15 cellular contexts compared by ENCODE assay signal in genomic region chr3:115164374-115165221, GRCh38. TPM values are rescaled to one million over a fixed set of nuclear protein-coding genes. Genes with fewer than 3 reads are reported as not detected.
DNase-seq lines count a peak whose midpoint lies in the region; ATAC-seq, FAIRE-seq and TF ChIP-seq lines count a peak whose summit lies in the region.
"Had no signal": no experiment of that assay in that cellular context is flagged by ENCODE, and none has a peak within 500 bp of the region (broad histone marks: within the 10 kb centered on the region; RNA-seq: fewer than 3 reads in every experiment).

No MANE protein-coding gene starts in this region.

- POLR2A ChIA-PET in activated CD8-positive, alpha-beta T cell treated with anti-CD3 and anti-CD28 coated beads for 36 hours (lab: Charles Lee), result interaction anchor here (0.9 to 5.5 kb wide), 3 partner anchors 10 to 226 kb away, joined by 4 to 28 read pairs (median 4); partner anchors contain the start of gene ZBTB20
- POLR2A ChIA-PET in GM10248 (lab: Yijun Ruan, JAX), result interaction anchor here (1.3 kb wide), 1 partner anchor 18 kb away, joined by 4 read pairs; no protein-coding TSS in a partner anchor

- no peaks in the 10 kb centered on the region for H3K27me3 Mint-ChIP-seq in CD4-positive, CD25-positive, alpha-beta regulatory T cell
- no peaks in the 10 kb centered on the region for H3K27me3 Mint-ChIP-seq in activated CD8-positive, alpha-beta T cell treated with anti-CD3 and anti-CD28 coated beads for 36 hours

- intact Hi-C loops in activated CD8-positive, alpha-beta T cell treated with anti-CD3 and anti-CD28 coated beads for 36 hours (cut with micrococcal nuclease), result no loop called here
- intact Hi-C loops in mucosa of descending colon (cut with DNase I, micrococcal nuclease) (no loop called here), left ventricle myocardium superior (cut with micrococcal nuclease) (loop anchor here (10.0 kb wide), 1 partner anchor 790 kb away; no protein-coding TSS in a partner anchor)

- no peaks in the 10 kb centered on the region for H3K9me3 ChIP-seq in CD4-positive, CD25-positive, alpha-beta regulatory T cell (ENCODE audit: control insufficient read depth in 2 of 2, low read length in 2 of 2)
- no peaks in the 10 kb centered on the region for H3K9me3 ChIP-seq in mucosa of descending colon
- H3K9me3 ChIP-seq: HAP-1, left lung, SJSA1, thoracic aorta had no signal

- H3K27ac Mint-ChIP-seq in CD4-positive, CD25-positive, alpha-beta regulatory T cell, result peak overlapping the region; percentile 20 to 81 (median 77)
- H3K27ac Mint-ChIP-seq in activated CD8-positive, alpha-beta T cell treated with anti-CD3 and anti-CD28 coated beads for 36 hours, result peak overlapping the region; percentile 76

- peak; percentile 41 to 53 for ATAC-seq in CD4-positive, CD25-positive, alpha-beta regulatory T cell (ENCODE audit: low read depth in 2 of 2)
- ATAC-seq in activated CD8-positive, alpha-beta T cell treated with anti-CD3 and anti-CD28 coated beads for 36 hours, result peak; percentile 40
- ATAC-seq in mucosa of descending colon, result peak; percentile 50
- no peak for ATAC-seq in GM18517 (IDR thresholded peaks at IDR 0.05; ENCODE audit: unreplicated experiment)
- no peak for ATAC-seq in left ventricle myocardium superior
- ATAC-seq: left lung had no signal

- H3K9me3 Mint-ChIP-seq in CD4-positive, CD25-positive, alpha-beta regulatory T cell, result no peaks in the 10 kb centered on the region
- peaks cover 4% of the 10 kb centered on the region for H3K9me3 Mint-ChIP-seq in activated CD8-positive, alpha-beta T cell treated with anti-CD3 and anti-CD28 coated beads for 36 hours

- no peak for TF ChIP-seq CTCF in activated CD8-positive, alpha-beta T cell treated with anti-CD3 and anti-CD28 coated beads for 36 hours (IDR thresholded peaks at IDR 0.05)
- TF ChIP-seq CTCF in mucosa of descending colon (IDR thresholded peaks at IDR 0.05) (no peak), GM10248 (IDR thresholded peaks at IDR 0.05; ENCODE audit: control extremely low read depth, extremely low read depth, low read depth, missing control alignments) (no peak)

- CTCF ChIA-PET in activated CD8-positive, alpha-beta T cell treated with anti-CD3 and anti-CD28 coated beads for 36 hours (lab: Charles Lee), result interaction anchor here (1.2 to 7.1 kb wide), 4 partner anchors 12 to 124 kb away, joined by 3 to 79 read pairs (median 4); no protein-coding TSS in a partner anchor
- CTCF ChIA-PET in GM10248 (lab: Yijun Ruan, JAX), result interaction anchor here (1.0 to 1.8 kb wide), 5 partner anchors 11 to 73 kb away, joined by 3 to 8 read pairs (median 4); no protein-coding TSS in a partner anchor

- peak overlapping the region in 2 of 4 donors; percentile 13 to 50 for H3K4me3 Mint-ChIP-seq in CD4-positive, CD25-positive, alpha-beta regulatory T cell
- H3K4me3 Mint-ChIP-seq in activated CD8-positive, alpha-beta T cell treated with anti-CD3 and anti-CD28 coated beads for 36 hours, result no peak overlapping the region

- no peak overlapping the region for H3K27ac ChIP-seq in CD4-positive, CD25-positive, alpha-beta regulatory T cell (ENCODE audit: insufficient read depth, low read length, poor library complexity, severe bottlenecking)
- H3K27ac ChIP-seq: left lung, SJSA1, thoracic aorta had no signal

- FAIRE-seq in GM12891 (lab: Jason Lieb, UNC), result peak; percentile 52

- no peaks in the 10 kb centered on the region for H3K27me3 ChIP-seq in CD4-positive, CD25-positive, alpha-beta regulatory T cell (ENCODE audit: control insufficient read depth, insufficient read depth, low read length)
- H3K27me3 ChIP-seq: left lung, SJSA1 had no signal

- no peaks in the 10 kb centered on the region for H3K36me3 ChIP-seq in CD4-positive, CD25-positive, alpha-beta regulatory T cell (ENCODE audit: control insufficient read depth, insufficient read depth, low read length)
- H3K36me3 ChIP-seq in mucosa of descending colon (ENCODE audit: low read depth), result no peaks in the 10 kb centered on the region
- H3K36me3 ChIP-seq: HAP-1, left lung, SJSA1, thoracic aorta had no signal

- TF ChIP-seq POLR2A in GM12891 (IDR thresholded peaks at IDR 0.05; ENCODE audit: low read depth, low read length), result no peak

- H3K4me1 ChIP-seq in CD4-positive, CD25-positive, alpha-beta regulatory T cell (ENCODE audit: control insufficient read depth, insufficient read depth, low read length, poor library complexity, severe bottlenecking), result peaks cover 24% of the 10 kb centered on the region
- no peaks in the 10 kb centered on the region for H3K4me1 ChIP-seq in mucosa of descending colon (ENCODE audit: low read depth)
- H3K4me1 ChIP-seq: left lung, SJSA1 had no signal

- peaks cover 10 to 35% (median 29%) of the 10 kb centered on the region in 4 donors for H3K4me1 Mint-ChIP-seq in CD4-positive, CD25-positive, alpha-beta regulatory T cell
- peaks cover 32% of the 10 kb centered on the region for H3K4me1 Mint-ChIP-seq in activated CD8-positive, alpha-beta T cell treated with anti-CD3 and anti-CD28 coated beads for 36 hours (ENCODE audit: low read depth)

- peak in 1 of 3 donors; percentile 54 for DNase-seq in CD4-positive, CD25-positive, alpha-beta regulatory T cell
- no peak for DNase-seq in GM12891 (ENCODE audit: insufficient read length, low spot score)
- no peak for DNase-seq in activated CD8-positive, alpha-beta T cell treated with anti-CD3 and anti-CD28 coated beads for 36 hours
- DNase-seq in mucosa of descending colon, result no peak
- DNase-seq in GM10248 (ENCODE audit: extremely low spot score), result no peak
- DNase-seq in NCI-H345 (lab: John Stamatoyannopoulos, UW), result no peak
- DNase-seq in left ventricle myocardium superior, result no peak
- DNase-seq: left lung, MV-4-11, NCI-H2081, NCI-H524 treated with DMSO at 0.1 percent for 48 hours had no signal

- peak overlapping the region; percentile 33 for H3K4me3 ChIP-seq in CD4-positive, CD25-positive, alpha-beta regulatory T cell (ENCODE audit: low read depth, low read length)
- H3K4me3 ChIP-seq in mucosa of descending colon, result no peak overlapping the region
- H3K4me3 ChIP-seq: HAP-1, left lung, SJSA1, thoracic aorta had no signal

- H3K36me3 Mint-ChIP-seq in CD4-positive, CD25-positive, alpha-beta regulatory T cell, result no peaks in the 10 kb centered on the region
- peaks cover 4% of the 10 kb centered on the region for H3K36me3 Mint-ChIP-seq in activated CD8-positive, alpha-beta T cell treated with anti-CD3 and anti-CD28 coated beads for 36 hours (ENCODE audit: low read depth)

TF ChIP-seq in GM12891, 5 proteins besides CTCF, POLR2A, EP300 and RAD21:
- TF ChIP-seq POLR2AphosphoS5 (IDR thresholded peaks at IDR 0.05; ENCODE audit: low read depth, low read length), result no peak
- no peak for TF ChIP-seq TAF1 (IDR thresholded peaks at IDR 0.05; ENCODE audit: low read depth, low read length)
- no peak for TF ChIP-seq SPI1 (IDR thresholded peaks at IDR 0.05; ENCODE audit: low read depth, low read length)
- no peak for TF ChIP-seq PAX5 (IDR thresholded peaks at IDR 0.05; ENCODE audit: insufficient read depth, low read length, severe bottlenecking)
- TF ChIP-seq POU2F2 (IDR thresholded peaks at IDR 0.05; ENCODE audit: low read depth, low read length), result no peak

RNA-seq across cellular contexts. Expression of gene ZBTB20, which starts 17.5 kb away (rescaled TPM):
- total RNA-seq in CD4-positive, CD25-positive, alpha-beta regulatory T cell, result 58.2 TPM
- polyA plus RNA-seq in CD4-positive, CD25-positive, alpha-beta regulatory T cell, result 10 to 100 TPM; 10.1 to 19.4 (median 13.1) TPM
- 1.6 TPM for polyA plus RNA-seq in GM12891 (2012; ENCODE audit: low read depth, missing spikeins)
- 1 to 10 TPM; 5.1 to 5.3 TPM for total RNA-seq in activated CD8-positive, alpha-beta T cell treated with anti-CD3 and anti-CD28 coated beads for 36 hours
- total RNA-seq in mucosa of descending colon (10 to 100 TPM; 30.6 to 85.6 (median 37.3) TPM), left ventricle myocardium superior (57.5 TPM)

Comparison
In these comparisons a context has a peak if more than half of its experiments do, and no peak if none do; other contexts are left out.
1. ATAC-seq: peak in CD4-positive, CD25-positive, alpha-beta regulatory T cell (2 of 2), activated CD8-positive, alpha-beta T cell treated with anti-CD3 and anti-CD28 coated beads for 36 hours (single experiment) and mucosa of descending colon (single experiment); none in GM18517 (single experiment) and left ventricle myocardium superior (single experiment).